Comparison of ENCODE assay signal across 17 cellular contexts in genomic region chr4:56531823-56532222, GRCh38. TPM values are rescaled to one million over a fixed set of nuclear protein-coding genes. Genes with fewer than 3 reads are reported as not detected.
DNase-seq lines count a peak whose midpoint lies in the region; ATAC-seq lines count a peak whose summit lies in the region.
"Had no signal": no experiment of that assay in that cellular context is flagged by ENCODE, and none has a peak within 500 bp of the region (broad histone marks: within the 10 kb centered on the region; RNA-seq: fewer than 3 reads in every experiment).

No MANE protein-coding gene starts in this region.

- no peak overlapping the region for H2BK5ac ChIP-seq in mesenchymal stem cell (ENCODE audit: low read depth, low read length, poor library complexity, severe bottlenecking)

- no peaks in the 10 kb centered on the region for H4K20me1 ChIP-seq in GM23248 (ENCODE audit: insufficient read depth)
- H4K20me1 ChIP-seq: BLaER1 treated with 17β-estradiol and CSF1 and Interleukin-3, amounts not matched to agents 10 nM and 100 nM had no signal

- no peak overlapping the region for H3K23ac ChIP-seq in mesenchymal stem cell (ENCODE audit: low read length in 2 of 2)

- H2AFZ ChIP-seq in GM23248, result no peak overlapping the region
- H2AFZ ChIP-seq in mesenchymal stem cell (ENCODE audit: low read depth, low read length), result no peak overlapping the region

- H3K4ac ChIP-seq in mesenchymal stem cell (ENCODE audit: low read depth in 1 of 2, low read length in 2 of 2), result no peak overlapping the region

- ATAC-seq in left colon, result no peak
- no peak for ATAC-seq in GM19463 (IDR thresholded peaks at IDR 0.05; ENCODE audit: unreplicated experiment)

- intact Hi-C loops in left colon (cut with DNase I, micrococcal nuclease), result no loop called here
- intact Hi-C loops in posterior cingulate gyrus (cut with DNase I), result no loop called here

- H3K27ac ChIP-seq in GM23248 (no peak overlapping the region), mesenchymal stem cell (ENCODE audit: low read length, poor library complexity, severe bottlenecking) (no peak overlapping the region)
- H3K27ac ChIP-seq: BLaER1 treated with 17β-estradiol and CSF1 and Interleukin-3, amounts not matched to agents 10 nM and 100 nM; Peyer's patch had no signal

- H3K79me2 ChIP-seq in GM23248 (ENCODE audit: insufficient read depth), result no peaks in the 10 kb centered on the region

- H3K14ac ChIP-seq in mesenchymal stem cell (ENCODE audit: low read length in 2 of 2), result no peak overlapping the region

- no peak overlapping the region for H2BK120ac ChIP-seq in mesenchymal stem cell (ENCODE audit: low read depth, low read length)

- no peaks in the 10 kb centered on the region for H3K4me1 ChIP-seq in GM23248 (ENCODE audit: insufficient read depth)
- H3K4me1 ChIP-seq in adipocyte (ENCODE audit: control insufficient read depth, insufficient read depth, low read length), result peaks cover 7% of the 10 kb centered on the region
- peaks cover 4% of the 10 kb centered on the region for H3K4me1 ChIP-seq in mesenchymal stem cell (ENCODE audit: control insufficient read depth, insufficient read depth, low read depth, low read length)
- H3K4me1 ChIP-seq: BLaER1 treated with 17β-estradiol and CSF1 and Interleukin-3, amounts not matched to agents 10 nM and 100 nM had no signal

- no peak overlapping the region for H4K8ac ChIP-seq in mesenchymal stem cell (ENCODE audit: low read length)

- H3K9me2 ChIP-seq in GM23248 (ENCODE audit: insufficient read depth), result no peaks in the 10 kb centered on the region

- DNase-seq in GM23248, result peak; percentile 18
- DNase-seq in RPMI7951 (ENCODE audit: low read depth), result peak; percentile 33
- DNase-seq in adipocyte (ENCODE audit: low read depth), result peak; percentile 10
- peak; percentile 15 for DNase-seq in mesenchymal stem cell
- no peak for DNase-seq in left colon
- DNase-seq in AG20443 (ENCODE audit: low spot score), result no peak
- DNase-seq in posterior cingulate gyrus, result no peak
- DNase-seq: DMS 273 treated with DMSO at 0.1 percent for 48 hours, NCI-H1436 treated with DMSO at 0.1 percent for 48 hours, NCI-H2081, NCI-H2227 treated with DMSO at 0.1 percent for 48 hours, NCI-H69, Peyer's patch, SHP77 had no signal

- H3K27me3 ChIP-seq in GM23248 (replicated peaks; ENCODE audit: insufficient read depth) (peaks cover 25% of the 10 kb centered on the region), adipocyte (replicated peaks; ENCODE audit: control insufficient read depth, insufficient read depth, low read length) (peaks cover 3% of the 10 kb centered on the region), mesenchymal stem cell (ENCODE audit: control insufficient read depth in 1 of 2, insufficient read depth in 1 of 2, low read length in 2 of 2) (peaks cover 0 to 20% of the 10 kb centered on the region in 2 experiments)
- H3K27me3 ChIP-seq: Peyer's patch had no signal

- H3K79me1 ChIP-seq in mesenchymal stem cell (replicated peaks; ENCODE audit: low read length, poor library complexity, severe bottlenecking), result no peaks in the 10 kb centered on the region

- H2AK5ac ChIP-seq in mesenchymal stem cell (ENCODE audit: low read length, severe bottlenecking), result no peak overlapping the region

- in situ Hi-C loops in GM23248 (cut with MboI), result no loop called here

- H3F3A ChIP-seq in GM23248 (ENCODE audit: insufficient read depth), result no peaks in the 10 kb centered on the region

- no peak overlapping the region for H3K18ac ChIP-seq in mesenchymal stem cell (ENCODE audit: low read depth in 1 of 2, low read length in 2 of 2)

- H3K9me3 ChIP-seq in GM23248 (ENCODE audit: low read depth), result no peaks in the 10 kb centered on the region
- H3K9me3 ChIP-seq in adipocyte (ENCODE audit: control insufficient read depth, low read length), result no peaks in the 10 kb centered on the region
- H3K9me3 ChIP-seq in mesenchymal stem cell (ENCODE audit: control insufficient read depth, low read length), result no peaks in the 10 kb centered on the region
- H3K9me3 ChIP-seq: Peyer's patch had no signal

- H3K36me3 ChIP-seq in GM23248 (ENCODE audit: low read depth), result no peaks in the 10 kb centered on the region
- H3K36me3 ChIP-seq in adipocyte (ENCODE audit: control insufficient read depth, insufficient read depth, low read length, severe bottlenecking), result no peaks in the 10 kb centered on the region
- no peaks in the 10 kb centered on the region for H3K36me3 ChIP-seq in mesenchymal stem cell (ENCODE audit: control insufficient read depth in 1 of 2, insufficient read depth in 2 of 2, low read depth in 1 of 2, low read length in 2 of 2)
- H3K36me3 ChIP-seq: BLaER1 treated with 17β-estradiol and CSF1 and Interleukin-3, amounts not matched to agents 10 nM and 100 nM; Peyer's patch had no signal

- 62 to 64% methylated on average over 4 of the region's 4 CpGs for WGBS in GM23248 (ENCODE audit: low coverage in 1 of 2, low lambda C conversion rate in 2 of 2, missing lambda C conversion rate in 2 of 2), 2 experiments
- WGBS in mesenchymal stem cell, result 89% methylated on average over 4 of the region's 4 CpGs

- no peak overlapping the region for H2BK15ac ChIP-seq in mesenchymal stem cell (ENCODE audit: low read depth, poor library complexity, severe bottlenecking)

- H3K4me2 ChIP-seq in GM23248 (ENCODE audit: unreplicated experiment) (no peak overlapping the region), mesenchymal stem cell (ENCODE audit: low read length, poor library complexity, severe bottlenecking) (no peak overlapping the region)

- no peak overlapping the region for H2BK12ac ChIP-seq in mesenchymal stem cell (ENCODE audit: low read length in 2 of 2)

- no peak overlapping the region for H4K91ac ChIP-seq in mesenchymal stem cell (ENCODE audit: low read length)

- H3K4me3 ChIP-seq in GM23248 (no peak overlapping the region), adipocyte (ENCODE audit: low read length) (peak overlapping the region; percentile 88), mesenchymal stem cell (ENCODE audit: insufficient read depth in 1 of 2, low read depth in 1 of 2, low read length in 2 of 2) (peak overlapping the region in 1 of 2 experiments; percentile 84)

- H3K9ac ChIP-seq in GM23248, result no peak overlapping the region
- H3K9ac ChIP-seq in adipocyte (ENCODE audit: low read length), result no peak overlapping the region
- no peak overlapping the region for H3K9ac ChIP-seq in mesenchymal stem cell (ENCODE audit: low read length)
- H3K9ac ChIP-seq: BLaER1 treated with 17β-estradiol and CSF1 and Interleukin-3, amounts not matched to agents 10 nM and 100 nM had no signal

RNA-seq across cellular contexts. Expression of gene ARL9, which starts 26.2 kb away (rescaled TPM):
- total RNA-seq in GM23248 (2014; rRNA removed; shearing (Covaris generic)), result not detected in 2 replicates
- polyA plus RNA-seq in GM23248 (2016; fragmentation: Nextera tagmentation; extraction: Ambion mirVana), result 0.24 and 0.29 TPM in 2 replicates
- 0.48 and 1.5 TPM in 2 replicates for total RNA-seq in RPMI7951 (2014; rRNA removed; shearing (Covaris generic))
- 1.3 TPM for polyA plus RNA-seq in mesenchymal stem cell (2013, experiment 1 of 2)
- polyA plus RNA-seq in mesenchymal stem cell (2013, experiment 2 of 2), result 1.3 TPM
- total RNA-seq in left colon, result under 1 TPM in 1 of 2 donors, not detected in 1; 0.15 TPM
- total RNA-seq: LHCN-M2, Peyer's patch had no signal

Comparison
In these comparisons a context has a peak if more than half of its experiments do, and no peak if none do; other contexts are left out.
1. DNase-seq: peak in GM23248 (single experiment), RPMI7951 (single experiment), adipocyte (single experiment) and mesenchymal stem cell (single experiment); none in left colon (0 of 2), AG20443 (single experiment) and posterior cingulate gyrus (0 of 10).